Comparison of ENCODE assay signal across 8 cellular contexts in the genomic region with DNA sequence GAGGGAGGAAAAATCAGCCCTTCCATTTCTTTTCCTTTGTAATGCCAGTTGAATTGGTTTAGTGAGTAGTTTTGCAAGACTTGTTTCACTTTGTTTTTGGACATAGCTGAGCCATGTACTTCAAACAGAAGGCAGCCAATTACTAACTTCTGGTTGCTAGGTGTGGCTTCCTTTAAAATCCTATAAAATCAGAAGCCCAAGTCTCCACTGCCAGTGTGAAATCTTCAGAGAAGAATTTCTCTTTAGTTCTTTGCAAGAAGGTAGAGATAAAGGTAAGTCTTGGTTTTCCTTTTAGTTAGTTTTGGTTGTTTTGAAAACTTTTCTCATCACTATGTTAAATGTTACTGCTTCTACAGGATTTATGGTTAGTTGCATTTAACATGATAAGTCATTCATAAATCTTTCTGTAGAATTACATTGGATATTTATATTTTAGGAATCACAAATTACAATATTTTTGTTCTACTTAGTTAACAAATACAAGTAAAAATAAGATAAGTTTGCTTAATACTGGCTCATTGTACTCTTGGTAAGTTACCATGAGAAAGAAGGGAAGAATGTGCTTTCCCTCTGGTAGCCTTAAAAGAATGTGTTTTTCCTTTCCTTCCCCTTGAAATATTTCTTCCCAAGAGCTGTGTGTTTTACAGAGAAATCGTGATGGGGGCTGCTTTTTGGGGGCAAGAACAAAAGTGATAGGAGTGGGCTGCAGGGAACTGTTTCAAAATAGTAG. TPM values are rescaled to one million over a fixed set of nuclear protein-coding genes. Genes with fewer than 3 reads are reported as not detected.
A peak's percentile ranks its signal among the peaks of the same experiment; 100 is the strongest.
DNase-seq lines count a peak whose midpoint lies in the region; ATAC-seq, FAIRE-seq and TF ChIP-seq lines count a peak whose summit lies in the region.

A gene with protein sequence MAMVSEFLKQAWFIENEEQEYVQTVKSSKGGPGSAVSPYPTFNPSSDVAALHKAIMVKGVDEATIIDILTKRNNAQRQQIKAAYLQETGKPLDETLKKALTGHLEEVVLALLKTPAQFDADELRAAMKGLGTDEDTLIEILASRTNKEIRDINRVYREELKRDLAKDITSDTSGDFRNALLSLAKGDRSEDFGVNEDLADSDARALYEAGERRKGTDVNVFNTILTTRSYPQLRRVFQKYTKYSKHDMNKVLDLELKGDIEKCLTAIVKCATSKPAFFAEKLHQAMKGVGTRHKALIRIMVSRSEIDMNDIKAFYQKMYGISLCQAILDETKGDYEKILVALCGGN (plus strand): TSS at position 213 of the 730 bp plus-strand sequence. CDS start 6,671 bp downstream, outside the sequence.

- H3K27ac ChIP-seq in left lung (peak within 1 kb of the TSS; percentile 86 to 93), tibial nerve (peak within 1 kb of the TSS; percentile 49 to 93 (median 86))

- H3K9me3 ChIP-seq in NT2/D1 (ENCODE audit: insufficient read depth, low read length) = no peaks in the 10 kb centered on the region
- no peaks in the 10 kb centered on the region for H3K9me3 ChIP-seq in left lung
- H3K9me3 ChIP-seq in tibial nerve = no peaks in the 10 kb centered on the region

- no peak within 1 kb of the TSS for H3K4me3 ChIP-seq in NT2/D1 (ENCODE audit: insufficient read length, low read depth)
- H3K4me3 ChIP-seq in left lung = peak within 1 kb of the TSS; percentile 45 to 49
- H3K4me3 ChIP-seq in tibial nerve = peak within 1 kb of the TSS; percentile 41 to 61 (median 45)

- 0 to 2% methylated on average over 1 of the region's 1 CpG for WGBS in tibial nerve, 2 donors

- no peaks in the 10 kb centered on the region for H3K9me3 Mint-ChIP-seq in central memory CD8-positive, alpha-beta T cell

- H3K4me1 Mint-ChIP-seq in central memory CD8-positive, alpha-beta T cell = peaks cover 47% of the 10 kb centered on the region

- peak within 1 kb of the TSS; percentile 98 for H3K27ac Mint-ChIP-seq in central memory CD8-positive, alpha-beta T cell (ENCODE audit: low read depth)

- peak; percentile 47 for ATAC-seq in central memory CD8-positive, alpha-beta T cell (replicated peaks; ENCODE audit: extremely low read depth, poor library complexity, severe bottlenecking)
- ATAC-seq in left lung = peak; percentile 82

- peak; percentile 83 for TF ChIP-seq POLR2A in tibial nerve (IDR thresholded peaks at IDR 0.05)

- FAIRE-seq in G401.6 (lab: Jason Lieb, UNC) = peak; percentile 97

- no peaks in the 10 kb centered on the region for H3K27me3 Mint-ChIP-seq in central memory CD8-positive, alpha-beta T cell

- TF ChIP-seq CTCF in left lung (IDR thresholded peaks at IDR 0.05) = no peak
- TF ChIP-seq CTCF in tibial nerve (IDR thresholded peaks at IDR 0.05) = no peak

- peaks cover 29% of the 10 kb centered on the region for H3K36me3 Mint-ChIP-seq in central memory CD8-positive, alpha-beta T cell (ENCODE audit: insufficient read depth)

- H3K4me1 ChIP-seq in NT2/D1 (ENCODE audit: insufficient read depth, insufficient read length) (no peaks in the 10 kb centered on the region), left lung (peaks cover 41 to 79% of the 10 kb centered on the region in 2 donors), tibial nerve (peaks cover 0 to 67% (median 30%) of the 10 kb centered on the region in 4 donors)

- H3K4me3 Mint-ChIP-seq in central memory CD8-positive, alpha-beta T cell = peak within 1 kb of the TSS; percentile 89

- H3K36me3 ChIP-seq in NT2/D1 (ENCODE audit: insufficient read depth, insufficient read length, low read length) (peaks cover 27% of the 10 kb centered on the region), left lung (no peaks in the 10 kb centered on the region), tibial nerve (no peaks in the 10 kb centered on the region)

- H3K27me3 ChIP-seq in NT2/D1 (ENCODE audit: insufficient read depth, insufficient read length) (no peaks in the 10 kb centered on the region), left lung (no peaks in the 10 kb centered on the region), tibial nerve (no peaks in the 10 kb centered on the region)

- TF ChIP-seq EP300 in tibial nerve (IDR thresholded peaks at IDR 0.05) = peak; percentile 48 to 93

- DNase-seq in NT2/D1 (ENCODE audit: low read depth, low spot score) (peak; percentile 25), left lung (no peak), tibial nerve (ENCODE audit: low spot score in 2 of 2) (peak in 1 of 2 donors; percentile 55), NCI-H2196 (lab: John Stamatoyannopoulos, UW; ENCODE audit: unreplicated experiment) (no peak), NCI-H2107 treated with DMSO at 0.1 percent for 48 hours (lab: John Stamatoyannopoulos, UW; ENCODE audit: unreplicated experiment) (no peak)
- peak in 1 of 2 donors; percentile 31 for DNase-seq in central memory CD8-positive, alpha-beta T cell (ENCODE audit: low spot score in 2 of 2)
- no peak for DNase-seq in activated CD8-positive, alpha-beta memory T cell treated with anti-CD3 and anti-CD28 coated beads, Interleukin-2, amount 50 U/mL, for 4 hours

- no peak within 1 kb of the TSS for H3K9ac ChIP-seq in NT2/D1 (ENCODE audit: insufficient read length, low read depth)

- intact Hi-C loops in left lung (cut with DNase I) = no loop called here

RNA-seq across cellular contexts. Expression of the gene that starts here (rescaled TPM):
- total RNA-seq in left lung = 100 to 1,000 TPM; 387 to 563 TPM
- total RNA-seq in tibial nerve = 100 to 1,000 TPM; 265 to 504 (median 306) TPM
